Comparison of ENCODE assay signal across 19 cellular contexts in the genomic region with DNA sequence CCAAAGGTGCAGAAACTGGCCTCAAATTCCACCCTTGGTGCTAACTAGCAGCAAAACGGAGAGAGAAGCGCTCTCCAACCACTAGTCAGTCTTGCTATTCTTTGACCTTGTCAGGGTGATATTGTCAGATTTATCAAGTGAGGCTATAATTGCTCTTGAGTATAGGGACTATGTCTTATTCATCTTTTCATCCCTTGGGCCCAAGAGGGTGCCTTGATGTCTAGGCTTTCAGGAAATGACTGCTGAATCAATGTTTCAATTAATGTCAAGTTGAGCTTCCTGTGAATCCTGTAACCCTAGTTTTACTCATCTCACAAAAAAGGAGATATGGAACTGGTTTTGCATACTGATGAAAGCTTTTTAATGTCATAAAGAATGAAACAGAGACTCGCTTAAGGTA.
DNase-seq lines count a peak whose midpoint lies in the region; FAIRE-seq and TF ChIP-seq lines count a peak whose summit lies in the region.
"Had no signal": no experiment of that assay in that cellular context is flagged by ENCODE, and none has a peak within 500 bp of the region (broad histone marks: within the 10 kb centered on the region; RNA-seq: fewer than 3 reads in every experiment).

No MANE protein-coding gene starts in this region.

- peak overlapping the region; percentile 59 for H3K4me2 ChIP-seq in BLaER1
- H3K4me2 ChIP-seq: A549, GM23338 had no signal

- H3K27ac ChIP-seq in BLaER1 (no peak overlapping the region), SK-N-MC (0 out of 2 replicates have a peak overlapping the region, but pooled peaks have one; percentile 42)
- H3K27ac ChIP-seq: A549 had no signal

- H3K4me3 Mint-ChIP-seq in type B pancreatic cell (peak overlapping the region; percentile 23), osteocyte (ENCODE audit: unreplicated experiment) (no peak overlapping the region)
- H3K4me3 Mint-ChIP-seq: CD14-positive monocyte; CD4-positive, alpha-beta T cell; GM23338; H9 had no signal

- peak; percentile 56 for FAIRE-seq in GM12892 (lab: Jason Lieb, UNC)
- FAIRE-seq: A549, GM19239 had no signal

- DNase-seq in GM12892 (ENCODE audit: insufficient read length) (no peak), SK-N-MC (ENCODE audit: low read depth, low spot score) (peak; percentile 62), type B pancreatic cell (ENCODE audit: extremely low spot score, unreplicated experiment) (no peak), NCI-H82 treated with DMSO at 0.1 percent for 48 hours (lab: John Stamatoyannopoulos, UW; ENCODE audit: unreplicated experiment) (no peak), osteocyte (ENCODE audit: extremely low spot score, unreplicated experiment) (no peak)
- no peak for DNase-seq in activated CD4-positive, CD25-positive, alpha-beta regulatory T cell (lab: John Stamatoyannopoulos, UW)
- DNase-seq: 8988T; Calu3; CD4-positive, alpha-beta T cell; COR-L47; DMS53; DMS79 treated with DMSO at 0.1 percent for 48 hours; GF-D8; H9 had no signal

- H3K9me3 Mint-ChIP-seq in type B pancreatic cell: peaks cover 4% of the 10 kb centered on the region
- peaks cover 42% of the 10 kb centered on the region for H3K9me3 Mint-ChIP-seq in osteocyte (ENCODE audit: unreplicated experiment)
- H3K9me3 Mint-ChIP-seq: CD4-positive, alpha-beta T cell had no signal

- H3K27me3 Mint-ChIP-seq in type B pancreatic cell (no peaks in the 10 kb centered on the region), osteocyte (ENCODE audit: unreplicated experiment) (no peaks in the 10 kb centered on the region)
- H3K27me3 Mint-ChIP-seq: CD4-positive, alpha-beta T cell had no signal

- H3K27ac Mint-ChIP-seq in type B pancreatic cell: peak overlapping the region; percentile 59
- H3K27ac Mint-ChIP-seq in osteocyte (ENCODE audit: unreplicated experiment): no peak overlapping the region
- H3K27ac Mint-ChIP-seq: CD14-positive monocyte; CD4-positive, alpha-beta T cell; GM23338; H9 had no signal

- no peaks in the 10 kb centered on the region for H3K27me3 ChIP-seq in BLaER1

- H3K4me3 ChIP-seq in BLaER1 (no peak overlapping the region), SK-N-MC (peak overlapping the region; percentile 49)
- H3K4me3 ChIP-seq: A549, GM23338 had no signal

- no peaks in the 10 kb centered on the region for H3K36me3 ChIP-seq in BLaER1
- H3K36me3 ChIP-seq in SK-N-MC (ENCODE audit: insufficient read depth, low read length): no peaks in the 10 kb centered on the region

- TF ChIP-seq CTCF in type B pancreatic cell (conservative IDR thresholded peaks at IDR 0.05) (no peak), osteocyte (IDR thresholded peaks at IDR 0.05) (no peak)

- no peak for TF ChIP-seq POLR2A in GM12892 (IDR thresholded peaks at IDR 0.05; ENCODE audit: low read depth, low read length)

- H3K9ac ChIP-seq in BLaER1 (no peak overlapping the region), SK-N-MC (ENCODE audit: insufficient read length) (no peak overlapping the region)

- peaks cover 42% of the 10 kb centered on the region for H3K4me1 ChIP-seq in BLaER1
- H3K4me1 ChIP-seq: A549 had no signal

- no peaks in the 10 kb centered on the region for H3K36me3 Mint-ChIP-seq in type B pancreatic cell
- H3K36me3 Mint-ChIP-seq in osteocyte (ENCODE audit: unreplicated experiment): no peaks in the 10 kb centered on the region
- H3K36me3 Mint-ChIP-seq: CD14-positive monocyte had no signal

- peaks cover 45% of the 10 kb centered on the region for H3K4me1 Mint-ChIP-seq in type B pancreatic cell (ENCODE audit: unreplicated experiment)
- H3K4me1 Mint-ChIP-seq in osteocyte (ENCODE audit: unreplicated experiment): no peaks in the 10 kb centered on the region
- H3K4me1 Mint-ChIP-seq: CD14-positive monocyte, GM23338, H9 had no signal

- H3K9me3 ChIP-seq in BLaER1 (0 out of 2 replicates have a peak, but pooled peaks cover 6% of the 10 kb centered on the region), SK-N-MC (ENCODE audit: low read depth, low read length) (no peaks in the 10 kb centered on the region)
- H3K9me3 ChIP-seq: A549 had no signal

- no peaks in the 10 kb centered on the region for H4K20me1 ChIP-seq in BLaER1
